1 cellular context compared by ENCODE assay signal in genomic region chr6:87755697-87756671, GRCh38.
A peak's percentile ranks its signal among the peaks of the same experiment; 100 is the strongest.
TF ChIP-seq lines count a peak whose summit lies in the region.

No MANE protein-coding gene starts in this region.

TF ChIP-seq in HEK293, 187 proteins besides CTCF, POLR2A, EP300 and RAD21 (continued from another document):
- 0 out of 2 replicates have a peak, but pooled peaks have one; percentile 15 for TF ChIP-seq ZBTB17 (tag by site-specific recombination; IDR thresholded peaks at IDR 0.05)
- no peak for TF ChIP-seq ZSCAN18 (tag by site-specific recombination; IDR thresholded peaks at IDR 0.05)
- no peak for TF ChIP-seq ZNF335 (tag by site-specific recombination; conservative IDR thresholded peaks at IDR 0.05)
- no peak for TF ChIP-seq YY2 (tag by site-specific recombination; IDR thresholded peaks at IDR 0.05)
- no peak for TF ChIP-seq ZNF354C (tag by site-specific recombination; IDR thresholded peaks at IDR 0.05; ENCODE audit: borderline replicate concordance, low read depth)
- TF ChIP-seq ZNF146 (tag by site-specific recombination; IDR thresholded peaks at IDR 0.05), result no peak
- no peak for TF ChIP-seq ZNF174 (tag by site-specific recombination; IDR thresholded peaks at IDR 0.05)
